Comparison of ENCODE assay signal across 21 cellular contexts in genomic region chr6:170135461-170135820, GRCh38.
"Had no signal": no experiment of that assay in that cellular context is flagged by ENCODE, and none has a peak within 500 bp of the region (broad histone marks: within the 10 kb centered on the region; RNA-seq: fewer than 3 reads in every experiment).

No MANE protein-coding gene starts in this region.

- H3K9me3 Mint-ChIP-seq: activated naive CD8-positive, alpha-beta T cell treated with anti-CD3 and anti-CD28 coated beads for 36 hours; activated T-helper 1 cell treated with anti-CD3 and anti-CD28 coated beads, Interleukin-12 subunit alpha, Interleukin-12 subunit beta, Interleukin-2, Interleukin-4 antibody, amounts not matched to agents 30 ng/mL and 10 ng/mL and 1 ng/mL, durations not matched to agents 14 hours and 24 hours and 36 hours; stimulated activated effector memory CD8-positive, alpha-beta T cell treated with anti-CD3 and anti-CD28 coated beads, Interleukin-12 subunit alpha, Interleukin-12 subunit beta, amount 100 ng/mL, for 72 hours had no signal

- H3K36me3 Mint-ChIP-seq: activated naive CD8-positive, alpha-beta T cell treated with anti-CD3 and anti-CD28 coated beads for 36 hours; stimulated activated effector memory CD8-positive, alpha-beta T cell treated with anti-CD3 and anti-CD28 coated beads, Interleukin-12 subunit alpha, Interleukin-12 subunit beta, amount 100 ng/mL, for 72 hours had no signal

- H3K4me3 Mint-ChIP-seq: activated naive CD8-positive, alpha-beta T cell treated with anti-CD3 and anti-CD28 coated beads for 36 hours; activated T-helper 1 cell treated with anti-CD3 and anti-CD28 coated beads, Interleukin-12 subunit alpha, Interleukin-12 subunit beta, Interleukin-2, Interleukin-4 antibody, amounts not matched to agents 30 ng/mL and 10 ng/mL and 1 ng/mL, durations not matched to agents 14 hours and 24 hours and 36 hours; endodermal cell; nephron; stimulated activated effector memory CD8-positive, alpha-beta T cell treated with anti-CD3 and anti-CD28 coated beads, Interleukin-12 subunit alpha, Interleukin-12 subunit beta, amount 100 ng/mL, for 72 hours had no signal

- H3K4me1 Mint-ChIP-seq: activated naive CD8-positive, alpha-beta T cell treated with anti-CD3 and anti-CD28 coated beads for 36 hours; endodermal cell; stimulated activated effector memory CD8-positive, alpha-beta T cell treated with anti-CD3 and anti-CD28 coated beads, Interleukin-12 subunit alpha, Interleukin-12 subunit beta, amount 100 ng/mL, for 72 hours had no signal

- H3K27ac Mint-ChIP-seq: activated naive CD8-positive, alpha-beta T cell treated with anti-CD3 and anti-CD28 coated beads for 36 hours; activated T-helper 1 cell treated with anti-CD3 and anti-CD28 coated beads, Interleukin-12 subunit alpha, Interleukin-12 subunit beta, Interleukin-2, Interleukin-4 antibody, amounts not matched to agents 30 ng/mL and 10 ng/mL and 1 ng/mL, durations not matched to agents 14 hours and 24 hours and 36 hours; endodermal cell; nephron; stimulated activated effector memory CD8-positive, alpha-beta T cell treated with anti-CD3 and anti-CD28 coated beads, Interleukin-12 subunit alpha, Interleukin-12 subunit beta, amount 100 ng/mL, for 72 hours had no signal

- H3K4me3 ChIP-seq: prostate gland, right lobe of liver, smooth muscle cell, stomach had no signal

- H3K36me3 ChIP-seq: prostate gland, right lobe of liver, stomach, WERI-Rb-1 had no signal

- H3K27me3 Mint-ChIP-seq: activated naive CD8-positive, alpha-beta T cell treated with anti-CD3 and anti-CD28 coated beads for 36 hours had no signal

- DNase-seq: activated CD4-positive, alpha-beta T cell treated with anti-CD3 and anti-CD28 coated beads for 1 hour; activated CD8-positive, alpha-beta memory T cell treated with anti-CD3 and anti-CD28 coated beads for 24 hours; activated gamma-delta T cell treated with Interleukin-2 at 50 U/mL for 16 hours; activated naive CD8-positive, alpha-beta T cell treated with anti-CD3 and anti-CD28 coated beads for 36 hours; amniotic stem cell; foreskin fibroblast; hypothalamus; kidney glomerular epithelial cell; mesendoderm; occipital lobe; stimulated activated CD4-positive, alpha-beta T cell treated with anti-CD3 and anti-CD28 coated beads, Interleukin-4, amount 100 ng/mL, for 24 hours; stomach; WERI-Rb-1 had no signal

- H3K27me3 ChIP-seq: dorsolateral prefrontal cortex, right lobe of liver, stomach had no signal

- ATAC-seq: right lobe of liver; stimulated activated effector memory CD8-positive, alpha-beta T cell treated with anti-CD3 and anti-CD28 coated beads, Interleukin-12 subunit alpha, Interleukin-12 subunit beta, amount 100 ng/mL, for 72 hours had no signal
